In genomic region chr15:74281147-74282133, GRCh38 we compare ENCODE assay signal across 17 cellular contexts. TPM values are rescaled to one million over a fixed set of nuclear protein-coding genes. Genes with fewer than 3 reads are reported as not detected.
DNase-seq lines count a peak whose midpoint lies in the region; ATAC-seq and TF ChIP-seq lines count a peak whose summit lies in the region.
"Had no signal": no experiment of that assay in that cellular context is flagged by ENCODE, and none has a peak within 500 bp of the region (broad histone marks: within the 10 kb centered on the region; RNA-seq: fewer than 3 reads in every experiment).

No MANE protein-coding gene starts in this region.

- no peaks in the 10 kb centered on the region for H3K36me3 Mint-ChIP-seq in chondrocyte (ENCODE audit: low read depth)
- H3K36me3 Mint-ChIP-seq: CD4-positive, alpha-beta memory T cell had no signal

- peaks cover 64% of the 10 kb centered on the region for H3K27me3 Mint-ChIP-seq in chondrocyte (ENCODE audit: low read depth)

- DNase-seq in WERI-Rb-1 (no peak), foreskin melanocyte (peak; percentile 3), sciatic nerve (ENCODE audit: low spot score) (no peak), chondrocyte (ENCODE audit: low spot score) (no peak), NCI-H2107 (lab: John Stamatoyannopoulos, UW) (no peak)
- DNase-seq: BE2C; CD4-positive, alpha-beta memory T cell; COR-L47; DMS153; DND-41; GDM1; H9 had no signal

- H3K9me3 ChIP-seq in HEK293 (ENCODE audit: control insufficient read depth, insufficient read depth, low read depth, low read length) (no peaks in the 10 kb centered on the region), WERI-Rb-1 (ENCODE audit: severe bottlenecking) (no peaks in the 10 kb centered on the region)
- H3K9me3 ChIP-seq: A549, BE2C had no signal

- H3K36me3 ChIP-seq in HEK293 (ENCODE audit: control insufficient read depth in 2 of 2, insufficient read depth in 1 of 2, low read length in 2 of 2) (no peaks in the 10 kb centered on the region), WERI-Rb-1 (no peaks in the 10 kb centered on the region)
- H3K36me3 ChIP-seq: BE2C had no signal

- no peak overlapping the region for H3K4me3 ChIP-seq in HEK293 (ENCODE audit: low read depth, low read length)
- H3K4me3 ChIP-seq in WERI-Rb-1 (ENCODE audit: low read depth, low read length), result no peak overlapping the region
- H3K4me3 ChIP-seq: A549, GM23338 had no signal

- H3K27ac Mint-ChIP-seq in chondrocyte (ENCODE audit: unreplicated experiment), result no peak overlapping the region
- H3K27ac Mint-ChIP-seq: CD4-positive, alpha-beta memory T cell; GM23338 had no signal

- no peak overlapping the region for H3K27ac ChIP-seq in HEK293 (ENCODE audit: extremely low read depth, low read depth, low read length)
- H3K27ac ChIP-seq in WERI-Rb-1, result peak overlapping the region; percentile 86
- H3K27ac ChIP-seq: A549, C4-2B had no signal

- no peaks in the 10 kb centered on the region for H3K4me1 Mint-ChIP-seq in chondrocyte (ENCODE audit: low read depth)
- H3K4me1 Mint-ChIP-seq: CD4-positive, alpha-beta memory T cell had no signal

- POLR2A ChIA-PET in HEK293 (lab: Yijun Ruan, JAX), result interaction anchor here (0.5 kb wide), 1 partner anchor 151 kb away, joined by 3 read pairs; the partner anchor contains the start of gene ISLR2

- no peak overlapping the region for H3K4me3 Mint-ChIP-seq in chondrocyte (ENCODE audit: unreplicated experiment)
- H3K4me3 Mint-ChIP-seq: CD4-positive, alpha-beta memory T cell; GM23338; H9 had no signal

- H3K9me3 Mint-ChIP-seq in chondrocyte (ENCODE audit: low read depth), result no peaks in the 10 kb centered on the region
- H3K9me3 Mint-ChIP-seq: CD4-positive, alpha-beta memory T cell; GM23338; H9 had no signal

- intact Hi-C loops in sciatic nerve (cut with DNase I), result no loop called here

- peak; percentile 57 for ATAC-seq in sciatic nerve
- ATAC-seq: A549, GM23338 had no signal

- H3K4me1 ChIP-seq in HEK293 (ENCODE audit: control insufficient read depth, insufficient read depth, low read length), result no peaks in the 10 kb centered on the region
- H3K4me1 ChIP-seq: A549 had no signal

- TF ChIP-seq CTCF in HEK293 (tag by site-specific recombination; IDR thresholded peaks at IDR 0.05) (no peak), WERI-Rb-1 (IDR thresholded peaks at IDR 0.05; ENCODE audit: low read depth, low read length) (no peak), chondrocyte (IDR thresholded peaks at IDR 0.05) (no peak)

- CTCF ChIA-PET in HEK293 (lab: Yijun Ruan, JAX), result interaction anchor here (0.5 to 2.7 kb wide), 3 partner anchors 16 to 324 kb away, joined by 3 to 12 read pairs (median 4); no protein-coding TSS in a partner anchor

- no peaks in the 10 kb centered on the region for H3K27me3 ChIP-seq in WERI-Rb-1 (ENCODE audit: insufficient read depth, low read depth, severe bottlenecking)
- H3K27me3 ChIP-seq: BE2C had no signal

TF ChIP-seq in HEK293, 187 proteins besides CTCF, POLR2A, EP300 and RAD21:
- TF ChIP-seq ZNF121 (tag by site-specific recombination; IDR thresholded peaks at IDR 0.05), result no peak
- TF ChIP-seq ZIC2 (tag by site-specific recombination; IDR thresholded peaks at IDR 0.05), result 0 out of 2 replicates have a peak, but pooled peaks have one; percentile 24
- TF ChIP-seq ZNF132 (tag by site-specific recombination; IDR thresholded peaks at IDR 0.05; ENCODE audit: borderline replicate concordance), result no peak
- TF ChIP-seq ZNF76 (tag by site-specific recombination; IDR thresholded peaks at IDR 0.05; ENCODE audit: borderline replicate concordance, low read depth), result no peak
- TF ChIP-seq ZFHX2 (tag by site-specific recombination; conservative IDR thresholded peaks at IDR 0.05), result peak; percentile 71
- no peak for TF ChIP-seq ZEB2 (tag by site-specific recombination; IDR thresholded peaks at IDR 0.05)
- TF ChIP-seq ZSCAN4 (tag by site-specific recombination; IDR thresholded peaks at IDR 0.05), result no peak
- TF ChIP-seq EGR2 (tag by site-specific recombination; IDR thresholded peaks at IDR 0.05; ENCODE audit: low read depth), result peak; percentile 83
TF ChIP-seq in HEK293: peak in this region for 3.

RNA-seq across cellular contexts. Expression of gene CCDC33, which starts 45.3 kb away (rescaled TPM):
- total RNA-seq in sciatic nerve, result not detected
- not detected in 3 replicates for total RNA-seq in chondrocyte
- total RNA-seq: CD4-positive, alpha-beta memory T cell; HT1080 had no signal
